11 cellular contexts compared by ENCODE assay signal in the genomic region with DNA sequence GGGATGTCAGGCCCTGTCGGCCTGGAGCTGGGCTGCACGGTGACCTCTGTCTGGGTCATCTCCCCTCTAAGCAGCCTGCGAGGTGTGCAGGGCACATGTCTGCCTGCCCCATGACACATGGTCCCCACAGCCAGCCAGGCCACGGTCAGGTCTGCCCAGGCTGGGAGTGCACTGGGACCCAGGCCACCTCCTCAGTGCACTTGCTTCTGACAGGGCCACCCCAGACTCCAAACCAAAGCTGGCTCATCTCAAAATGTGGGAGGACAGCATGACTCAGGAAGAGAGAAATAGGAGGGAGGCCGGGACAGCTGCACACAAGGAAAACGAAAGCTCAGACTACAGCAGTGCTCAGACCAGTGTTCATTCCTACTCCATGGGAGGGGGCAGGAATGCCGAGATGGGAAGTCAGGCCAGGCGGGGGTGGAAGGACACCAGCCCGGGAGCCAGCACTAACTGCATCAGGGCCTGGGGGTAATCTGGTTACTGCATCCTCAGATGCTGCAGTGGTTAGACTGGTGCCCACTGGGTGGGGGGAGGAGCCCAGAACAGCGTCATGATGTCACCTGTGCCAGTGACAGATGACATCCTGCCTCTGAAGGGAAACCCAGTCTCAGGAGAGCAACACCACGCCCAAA. TPM values are rescaled to one million over a fixed set of nuclear protein-coding genes. Genes with fewer than 3 reads are reported as not detected.
DNase-seq lines count a peak whose midpoint lies in the region; ATAC-seq and TF ChIP-seq lines count a peak whose summit lies in the region.
"Had no signal": no experiment of that assay in that cellular context is flagged by ENCODE, and none has a peak within 500 bp of the region (broad histone marks: within the 10 kb centered on the region; RNA-seq: fewer than 3 reads in every experiment).

No MANE protein-coding gene starts in this region.

- no peak for TF ChIP-seq POLR2A in testis (IDR thresholded peaks at IDR 0.05)
- no peak for TF ChIP-seq POLR2A in thyroid gland (IDR thresholded peaks at IDR 0.05)

- intact Hi-C loops in testis (cut with DNase I; ENCODE audit: low total_unique reads) (no loop called here), thyroid gland (cut with DNase I) (no loop called here)

- CTCF ChIA-PET in activated CD8-positive, alpha-beta memory T cell treated with anti-CD3 and anti-CD28 coated beads, Interleukin-2, amount 10 ng/mL, durations not matched to agents 7 days and 5 days (lab: Charles Lee): no interaction called here

- 24 to 44% methylated on average over 9 of the region's 11 CpGs for WGBS in testis, 2 donors
- WGBS in thyroid gland, 2 donors: 58 to 59% methylated on average over 8 of the region's 11 CpGs

- peaks cover 11% of the 10 kb centered on the region for H3K27me3 Mint-ChIP-seq in activated CD8-positive, alpha-beta memory T cell treated with anti-CD3 and anti-CD28 coated beads, Interleukin-2, amount 10 ng/mL, durations not matched to agents 7 days and 5 days

- H3K4me1 Mint-ChIP-seq in activated CD8-positive, alpha-beta memory T cell treated with anti-CD3 and anti-CD28 coated beads, Interleukin-2, amount 10 ng/mL, durations not matched to agents 7 days and 5 days: peaks cover 2% of the 10 kb centered on the region

- H3K36me3 Mint-ChIP-seq in activated CD8-positive, alpha-beta memory T cell treated with anti-CD3 and anti-CD28 coated beads, Interleukin-2, amount 10 ng/mL, durations not matched to agents 7 days and 5 days: peaks cover 15% of the 10 kb centered on the region

- peaks cover 6% of the 10 kb centered on the region for H3K9me3 Mint-ChIP-seq in activated CD8-positive, alpha-beta memory T cell treated with anti-CD3 and anti-CD28 coated beads, Interleukin-2, amount 10 ng/mL, durations not matched to agents 7 days and 5 days (ENCODE audit: low read depth)

- H3K27ac Mint-ChIP-seq in activated CD8-positive, alpha-beta memory T cell treated with anti-CD3 and anti-CD28 coated beads, Interleukin-2, amount 10 ng/mL, durations not matched to agents 7 days and 5 days: peak overlapping the region; percentile 27

- DNase-seq in activated CD8-positive, alpha-beta memory T cell treated with anti-CD3 and anti-CD28 coated beads, Interleukin-2, amount 10 ng/mL, durations not matched to agents 7 days and 5 days: no peak
- no peak for DNase-seq in activated CD8-positive, alpha-beta memory T cell treated with anti-CD3 and anti-CD28 coated beads, Interleukin-2, amount 50 U/mL, for 4 hours
- peak; percentile 89 for DNase-seq in amniotic epithelial cell (ENCODE audit: low read depth)
- DNase-seq in kidney glomerular epithelial cell (lab: John Stamatoyannopoulos, UW): peak; percentile 82
- peak; percentile 49 for DNase-seq in testis
- no peak for DNase-seq in thyroid gland
- no peak for DNase-seq in NCI-H1694 treated with DMSO at 0.1 percent for 48 hours (lab: John Stamatoyannopoulos, UW)
- DNase-seq: colonic mucosa had no signal

- H3K27ac ChIP-seq in testis (no peak overlapping the region), thyroid gland (no peak overlapping the region)
- H3K27ac ChIP-seq: colonic mucosa, SJCRH30 had no signal

- no peaks in the 10 kb centered on the region for H3K9me3 ChIP-seq in testis
- H3K9me3 ChIP-seq in thyroid gland: no peaks in the 10 kb centered on the region
- H3K9me3 ChIP-seq: colonic mucosa, SJCRH30 had no signal

- peaks cover 10% of the 10 kb centered on the region for H3K4me1 ChIP-seq in testis
- H3K4me1 ChIP-seq in thyroid gland: peaks cover 4 to 5% of the 10 kb centered on the region in 2 donors
- H3K4me1 ChIP-seq: colonic mucosa, SJCRH30 had no signal

- H3K4me3 Mint-ChIP-seq in activated CD8-positive, alpha-beta memory T cell treated with anti-CD3 and anti-CD28 coated beads, Interleukin-2, amount 10 ng/mL, durations not matched to agents 7 days and 5 days: no peak overlapping the region
- H3K4me3 Mint-ChIP-seq: CD8-positive, alpha-beta memory T cell had no signal

- TF ChIP-seq CTCF in testis (IDR thresholded peaks at IDR 0.05): no peak
- TF ChIP-seq CTCF in thyroid gland (IDR thresholded peaks at IDR 0.05): no peak

- H3K4me3 ChIP-seq in testis (no peak overlapping the region), thyroid gland (replicated peaks in 1 of 3) (no peak overlapping the region)
- H3K4me3 ChIP-seq: colonic mucosa, SJCRH30 had no signal

- H3K36me3 ChIP-seq in testis (ENCODE audit: low read depth, missing control alignments): no peaks in the 10 kb centered on the region
- H3K36me3 ChIP-seq in thyroid gland: peaks cover 0 to 4% of the 10 kb centered on the region in 2 donors
- H3K36me3 ChIP-seq: colonic mucosa had no signal

- peak; percentile 24 for ATAC-seq in activated CD8-positive, alpha-beta memory T cell treated with anti-CD3 and anti-CD28 coated beads, Interleukin-2, amount 10 ng/mL, durations not matched to agents 7 days and 5 days
- ATAC-seq in HG02642 (IDR thresholded peaks at IDR 0.05; ENCODE audit: poor library complexity, unreplicated experiment): no peak

- H3K27me3 ChIP-seq in testis (no peaks in the 10 kb centered on the region), thyroid gland (peaks cover 12% of the 10 kb centered on the region)
- H3K27me3 ChIP-seq: SJCRH30 had no signal

RNA-seq across cellular contexts. Expression of a gene that starts 4.0 kb away (rescaled TPM):
- total RNA-seq in activated CD8-positive, alpha-beta memory T cell treated with anti-CD3 and anti-CD28 coated beads, Interleukin-2, amount 10 ng/mL, durations not matched to agents 7 days and 5 days: not detected
- total RNA-seq in testis (1 to 10 TPM; 2.2 to 2.7 TPM), thyroid gland (under 1 TPM in 1 of 4 donors, not detected in 3; 0.45 TPM)
- 3.0 TPM for polyA plus RNA-seq in testis (ENCODE audit: insufficient read depth, low read depth, low replicate concordance)
- total RNA-seq: CD8-positive, alpha-beta memory T cell; SJCRH30 had no signal
- polyA plus RNA-seq: CD8-positive, alpha-beta memory T cell had no signal

RNA-seq across cellular contexts. Expression of a gene that starts 12.2 kb away (rescaled TPM):
- not detected for total RNA-seq in activated CD8-positive, alpha-beta memory T cell treated with anti-CD3 and anti-CD28 coated beads, Interleukin-2, amount 10 ng/mL, durations not matched to agents 7 days and 5 days
- total RNA-seq in testis (under 1 TPM in 1 of 2 donors, not detected in 1; 0.81 TPM), thyroid gland (1 to 10 TPM in 2 of 4 donors, under 1 TPM in 1, not detected in 1; 0.89 to 3.2 (median 3.2) TPM)
- 1.6 TPM for polyA plus RNA-seq in testis (ENCODE audit: insufficient read depth, low read depth, low replicate concordance)
- total RNA-seq: CD8-positive, alpha-beta memory T cell; SJCRH30 had no signal
- polyA plus RNA-seq: CD8-positive, alpha-beta memory T cell had no signal

Comparison
In these comparisons a context has a peak if more than half of its experiments do, and no peak if none do; other contexts are left out.
1. DNase-seq: peak in amniotic epithelial cell (single experiment), kidney glomerular epithelial cell (single experiment) and testis (single experiment); none in activated CD8-positive, alpha-beta memory T cell treated with anti-CD3 and anti-CD28 coated beads, Interleukin-2, amount 10 ng/mL, durations not matched to agents 7 days and 5 days (single experiment), activated CD8-positive, alpha-beta memory T cell treated with anti-CD3 and anti-CD28 coated beads, Interleukin-2, amount 50 U/mL, for 4 hours (single experiment), thyroid gland (0 of 2) and NCI-H1694 treated with DMSO at 0.1 percent for 48 hours (single experiment).